ENCODE assay signal across 24 cellular contexts in genomic region chr2:15920696-15921095, GRCh38. TPM values are rescaled to one million over a fixed set of nuclear protein-coding genes. Genes with fewer than 3 reads are reported as not detected.
"Had no signal": no experiment of that assay in that cellular context is flagged by ENCODE, and none has a peak within 500 bp of the region (broad histone marks: within the 10 kb centered on the region; RNA-seq: fewer than 3 reads in every experiment).

No MANE protein-coding gene starts in this region.

- H3K36me3 Mint-ChIP-seq: activated naive CD4-positive, alpha-beta T cell treated with anti-CD3 and anti-CD28 coated beads, Interleukin-2, amount 50 U/mL, for 72 hours; naive thymus-derived CD4-positive, alpha-beta T cell; stimulated activated effector memory CD8-positive, alpha-beta T cell treated with anti-CD3 and anti-CD28 coated beads, Interleukin-12 subunit alpha, Interleukin-12 subunit beta, amount 100 ng/mL, for 72 hours; T-cell had no signal

- H3K27me3 ChIP-seq: ascending aorta, left lung, pancreas, tibial nerve, vagina had no signal

- FAIRE-seq: colon, pancreas had no signal

- H3K4me1 Mint-ChIP-seq: naive thymus-derived CD4-positive, alpha-beta T cell; stimulated activated effector memory CD8-positive, alpha-beta T cell treated with anti-CD3 and anti-CD28 coated beads, Interleukin-12 subunit alpha, Interleukin-12 subunit beta, amount 100 ng/mL, for 72 hours; T-cell had no signal

- DNase-seq: activated CD4-positive, CD25-positive, alpha-beta regulatory T cell treated with anti-CD3 and anti-CD28 coated beads, Interleukin-2, amount 50 U/mL, for 72 hours; activated T-cell treated with anti-CD3 and anti-CD28 coated beads, Interleukin-2, amount 50 U/mL, for 1 hour; central memory CD4-positive, alpha-beta T cell; dorsolateral prefrontal cortex; naive thymus-derived CD4-positive, alpha-beta T cell; pancreas; psoas muscle; right cardiac atrium; stimulated activated CD4-positive, alpha-beta T cell treated with anti-CD3 and anti-CD28 coated beads, Interleukin-2, amount 100 ng/mL, for 24 hours; stomach; T-cell had no signal

- H3K9me3 Mint-ChIP-seq: activated naive CD4-positive, alpha-beta T cell treated with anti-CD3 and anti-CD28 coated beads, Interleukin-2, amount 50 U/mL, for 72 hours; T-cell; T-helper 2 cell treated with Interferon-gamma antibody and Interleukin-4, amounts not matched to agents 5 μg/mL and 100 μg/mL, for 36 hours had no signal

- H3K4me3 ChIP-seq: ascending aorta, dorsolateral prefrontal cortex, left lung, lung, pancreas, psoas muscle, skin epidermis, stomach, suprapubic skin, tibial nerve, vagina had no signal

- H3K9me3 ChIP-seq: ascending aorta, left lung, pancreas, psoas muscle, stomach, suprapubic skin, tibial nerve, vagina had no signal

- ATAC-seq: activated naive CD4-positive, alpha-beta T cell treated with anti-CD3 and anti-CD28 coated beads, Interleukin-2, amount 50 U/mL, for 72 hours; left lung; naive thymus-derived CD4-positive, alpha-beta T cell; psoas muscle; right cardiac atrium; T-cell had no signal

- H3K27ac ChIP-seq: ascending aorta, dorsolateral prefrontal cortex, epithelial cell of prostate, left lung, pancreas, psoas muscle, stomach, suprapubic skin, tibial nerve, vagina, VCaP had no signal

- H3K27ac Mint-ChIP-seq: activated naive CD4-positive, alpha-beta T cell treated with anti-CD3 and anti-CD28 coated beads, Interleukin-2, amount 50 U/mL, for 72 hours; naive thymus-derived CD4-positive, alpha-beta T cell; stimulated activated effector memory CD8-positive, alpha-beta T cell treated with anti-CD3 and anti-CD28 coated beads, Interleukin-12 subunit alpha, Interleukin-12 subunit beta, amount 100 ng/mL, for 72 hours; T-cell; T-helper 2 cell treated with Interferon-gamma antibody and Interleukin-4, amounts not matched to agents 5 μg/mL and 100 μg/mL, for 36 hours had no signal

- H3K4me3 Mint-ChIP-seq: naive thymus-derived CD4-positive, alpha-beta T cell; stimulated activated effector memory CD8-positive, alpha-beta T cell treated with anti-CD3 and anti-CD28 coated beads, Interleukin-12 subunit alpha, Interleukin-12 subunit beta, amount 100 ng/mL, for 72 hours; T-cell; T-helper 2 cell treated with Interferon-gamma antibody and Interleukin-4, amounts not matched to agents 5 μg/mL and 100 μg/mL, for 36 hours had no signal

- H3K4me1 ChIP-seq: ascending aorta, left lung, pancreas, tibial nerve, vagina had no signal

- H3K36me3 ChIP-seq: ascending aorta, left lung, pancreas, stomach, suprapubic skin, tibial nerve, vagina had no signal

RNA-seq across cellular contexts. Expression of gene MYCN, which starts 19.7 kb away (rescaled TPM):
- total RNA-seq: activated naive CD4-positive, alpha-beta T cell treated with anti-CD3 and anti-CD28 coated beads, Interleukin-2, amount 50 U/mL, for 72 hours; ascending aorta had no signal
- polyA plus RNA-seq: naive thymus-derived CD4-positive, alpha-beta T cell had no signal
